10 cellular contexts compared by ENCODE assay signal in the genomic region with DNA sequence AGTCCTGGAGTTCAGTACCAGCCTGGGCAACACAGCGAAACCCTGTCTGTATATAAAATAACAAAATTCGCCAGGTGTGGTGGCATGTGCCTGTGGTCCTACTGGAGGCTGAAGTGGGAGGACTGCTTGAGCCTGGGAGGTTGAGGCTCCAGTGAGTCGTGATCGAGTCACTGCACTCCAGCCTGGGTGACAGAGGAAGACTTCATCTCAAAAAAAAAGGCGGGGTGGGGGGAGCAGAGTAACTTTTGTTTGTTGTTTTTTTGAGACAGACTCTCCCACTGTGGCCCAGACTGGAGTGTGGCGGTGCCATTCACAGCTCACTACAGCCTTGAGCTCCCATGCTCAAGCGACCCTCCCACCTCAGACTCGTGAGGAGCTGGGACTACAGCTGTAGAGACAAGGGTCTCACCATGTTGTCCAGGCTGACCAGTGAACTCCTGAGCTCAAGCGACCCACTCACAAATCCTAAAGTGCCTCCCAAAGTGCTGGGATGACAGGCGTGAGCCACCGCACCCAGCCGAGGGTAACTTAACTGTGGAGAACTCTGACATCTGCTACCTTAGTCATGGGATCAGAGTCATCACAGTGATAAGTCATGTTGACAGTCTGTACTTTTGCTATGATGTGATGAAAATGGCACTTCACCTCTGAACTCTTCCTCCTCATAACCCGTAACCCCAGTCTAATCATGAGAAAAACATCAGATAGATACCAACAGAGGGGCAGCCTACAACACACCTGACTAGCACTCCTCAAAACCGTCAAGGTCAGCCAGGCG. TPM values are rescaled to one million over a fixed set of nuclear protein-coding genes. Genes with fewer than 3 reads are reported as not detected.
DNase-seq lines count a peak whose midpoint lies in the region; ATAC-seq, FAIRE-seq and TF ChIP-seq lines count a peak whose summit lies in the region.
"Had no signal": no experiment of that assay in that cellular context is flagged by ENCODE, and none has a peak within 500 bp of the region (broad histone marks: within the 10 kb centered on the region; RNA-seq: fewer than 3 reads in every experiment).

No MANE protein-coding gene starts in this region.

- H3K4ac ChIP-seq in H1 (replicated peaks; ENCODE audit: insufficient read length, low read depth, low read length) = no peak overlapping the region

- TF ChIP-seq EP300 in H1 (IDR thresholded peaks at IDR 0.05; ENCODE audit: borderline replicate concordance in 1 of 2, low read depth in 2 of 2, low read length in 2 of 2) = no peak

- H4K91ac ChIP-seq in H1 (replicated peaks; ENCODE audit: insufficient read length, low read length) = no peak overlapping the region

- H4K5ac ChIP-seq in H1 (ENCODE audit: insufficient read length, low read depth, low read length) = no peak overlapping the region

- 93% methylated on average over 15 of the region's 15 CpGs; no CpG with 5 or more reads in 1 of the 2 experiments for WGBS in H1 (ENCODE audit: extremely low coverage in 1 of 2, insufficient coverage in 1 of 2, insufficient read length in 1 of 2, insufficient replicate concordance in 2 of 2, low coverage in 1 of 2, low lambda C conversion rate in 2 of 2, missing lambda C conversion rate in 1 of 2), 2 experiments
- 85 to 90% (median 86%) methylated on average over 15 of the region's 15 CpGs for WGBS in psoas muscle, 3 donors

- H4K8ac ChIP-seq in H1 (ENCODE audit: extremely low read depth, insufficient read depth, low read length) = peak overlapping the region; percentile 58; the same call in 1 of the 2 replicates

- H3K14ac ChIP-seq in H1 (ENCODE audit: insufficient read length) = no peak overlapping the region

- TF ChIP-seq POLR2A in H1 (IDR thresholded peaks at IDR 0.05; ENCODE audit: control extremely low read depth in 1 of 2, low read depth in 2 of 2, low read length in 2 of 2) (no peak), GM12891 (IDR thresholded peaks at IDR 0.05; ENCODE audit: low read depth, low read length) (no peak)

- no peak for TF ChIP-seq RAD21 in H1 (IDR thresholded peaks at IDR 0.05 in 1 of 2, conservative IDR thresholded peaks at IDR 0.05 in 1 of 2; ENCODE audit: low read depth in 2 of 2, low read length in 2 of 2)

- H3K56ac ChIP-seq in H1 (replicated peaks; ENCODE audit: insufficient read length, low read depth, low read length) = no peak overlapping the region

- FAIRE-seq in H1 (lab: Jason Lieb, UNC) = no peak
- no peak for FAIRE-seq in GM12891 (lab: Jason Lieb, UNC)

- H2BK15ac ChIP-seq in H1 (ENCODE audit: low read length) = no peak overlapping the region

- intact Hi-C loops in PC-3 (cut with micrococcal nuclease) = no loop called here
- intact Hi-C loops in psoas muscle (cut with DNase I) = no loop called here

- H3K9me3 ChIP-seq in PC-3 (ENCODE audit: low read length) (no peaks in the 10 kb centered on the region), H1 (ENCODE audit: insufficient read depth in 2 of 2, low read depth in 1 of 2, low read length in 1 of 2) (no peaks in the 10 kb centered on the region), psoas muscle (no peaks in the 10 kb centered on the region), SJCRH30 (replicated peaks) (no peaks in the 10 kb centered on the region)
- H3K9me3 ChIP-seq: ascending aorta had no signal

- H4K20me1 ChIP-seq in PC-3 (ENCODE audit: low read length) = peaks cover 12% of the 10 kb centered on the region; the same call in 1 of the 2 replicates
- H4K20me1 ChIP-seq in H1 (replicated peaks in 1 of 2; ENCODE audit: control insufficient read depth in 1 of 2, insufficient read depth in 2 of 2, low read length in 2 of 2) = peaks cover 7 to 39% of the 10 kb centered on the region in 2 experiments

- no peak overlapping the region for H3K18ac ChIP-seq in H1 (ENCODE audit: extremely low read depth, low read length)

- no peak overlapping the region for H2BK5ac ChIP-seq in H1 (ENCODE audit: low read depth, low read length)

- H3K27ac ChIP-seq in PC-3 (ENCODE audit: low read length) (peak overlapping the region; percentile 74), H1 (ENCODE audit: low read depth, low read length) (no peak overlapping the region), psoas muscle (peak overlapping the region; percentile 89), SJCRH30 (no peak overlapping the region)
- H3K27ac ChIP-seq: ascending aorta had no signal

- DNase-seq in Caki2 (ENCODE audit: low read depth) = peak; percentile 82
- DNase-seq in PC-3 = peak; percentile 73
- DNase-seq in H1 (ENCODE audit: low read depth in 1 of 2, low spot score in 2 of 2) = no peak
- no peak for DNase-seq in psoas muscle
- DNase-seq in dedifferentiated amniotic fluid mesenchymal stem cell (ENCODE audit: extremely low spot score) = no peak
- no peak for DNase-seq in GM12891 (ENCODE audit: insufficient read length, low spot score)
- no peak for DNase-seq in SJCRH30
- DNase-seq in NCI-H345 treated with DMSO at 0.1 percent for 48 hours (lab: John Stamatoyannopoulos, UW; ENCODE audit: unreplicated experiment) = no peak
- DNase-seq: T-helper 9 cell had no signal

- H2BK20ac ChIP-seq in H1 (ENCODE audit: low read length) = no peak overlapping the region

- H3K4me3 ChIP-seq in PC-3 (ENCODE audit: low read length) = no peak overlapping the region
- H3K4me3 ChIP-seq in H1 (ENCODE audit: extremely low read depth in 1 of 4, insufficient read depth in 2 of 4, low read depth in 3 of 4, low read length in 4 of 4) = no peak overlapping the region
- no peak overlapping the region for H3K4me3 ChIP-seq in psoas muscle
- no peak overlapping the region for H3K4me3 ChIP-seq in SJCRH30
- H3K4me3 ChIP-seq: ascending aorta had no signal

- H2BK120ac ChIP-seq in H1 (replicated peaks; ENCODE audit: low read depth, low read length) = no peak overlapping the region

- no peaks in the 10 kb centered on the region for H3F3A ChIP-seq in PC-3 (ENCODE audit: low read length, unreplicated experiment)

- H3K4me1 ChIP-seq in PC-3 (ENCODE audit: insufficient read depth, low read length) (peaks cover 22% of the 10 kb centered on the region), H1 (replicated peaks in 1 of 4; ENCODE audit: control insufficient read depth in 3 of 4, insufficient read depth in 4 of 4, low read length in 3 of 4) (peaks cover 0 to 8% (median 0%) of the 10 kb centered on the region in 4 experiments; a peak in 1 of 7 replicates), psoas muscle (peaks cover 54% of the 10 kb centered on the region), SJCRH30 (peaks cover 18% of the 10 kb centered on the region)

- BruUV-seq in PC-3 (replicated peaks; lab: Mats Ljungman, UMichigan) = no TSS peak

- CTCF ChIA-PET in PC-3 (lab: Charles Lee) (no interaction called here), H1 (lab: Charles Lee; ENCODE audit: partially characterized antibody) (interaction anchor here (0.6 to 6.9 kb wide), 8 partner anchors 10 to 276 kb away, joined by 3 to 61 read pairs (median 4); a partner anchor contains a TSS)

- H3K79me2 ChIP-seq in PC-3 (ENCODE audit: low read length) (peaks cover 94% of the 10 kb centered on the region), H1 (ENCODE audit: control insufficient read depth in 1 of 2, insufficient read depth in 2 of 2, low read length in 2 of 2) (peaks cover 0 to 31% of the 10 kb centered on the region in 2 experiments; a peak in 1 of 4 replicates)

- in situ Hi-C loops in Caki2 (cut with HindIII; ENCODE audit: low pct_unique_long_range_greater_than_20kb, low sequenced_read_pairs) = no loop called here

- H3K79me1 ChIP-seq in H1 (ENCODE audit: low read depth, low read length) = peaks cover 26% of the 10 kb centered on the region

- H3K4me2 ChIP-seq in PC-3 (ENCODE audit: low read length) = peak overlapping the region; percentile 40
- H3K4me2 ChIP-seq in H1 (ENCODE audit: insufficient read depth in 1 of 2, low read depth in 2 of 2, low read length in 2 of 2) = no peak overlapping the region

- no peaks in the 10 kb centered on the region for H3K23me2 ChIP-seq in H1 (ENCODE audit: low read depth, low read length)

- POLR2A ChIA-PET in PC-3 (lab: Charles Lee; ENCODE audit: unreplicated experiment) = interaction anchor here (0.6 kb wide), 1 partner anchor 145 kb away, joined by 3 read pairs; no protein-coding TSS in a partner anchor
- POLR2A ChIA-PET in H1 (lab: Charles Lee; ENCODE audit: partially characterized antibody) = interaction anchor here (6.9 kb wide), 1 partner anchor 16 kb away, joined by 40 read pairs; a partner anchor contains a TSS

- no peak overlapping the region for H2BK12ac ChIP-seq in H1 (ENCODE audit: low read depth, low read length)

- H3K27me3 ChIP-seq in PC-3 (ENCODE audit: low read length) (no peaks in the 10 kb centered on the region), H1 (replicated peaks in 1 of 4; ENCODE audit: control insufficient read depth in 3 of 4, extremely low read depth in 1 of 4, insufficient read depth in 3 of 4, low read length in 3 of 4) (no peaks in the 10 kb centered on the region), psoas muscle (ENCODE audit: insufficient read depth in 3 of 3, low read length in 2 of 3) (no peaks in the 10 kb centered on the region), SJCRH30 (no peaks in the 10 kb centered on the region)
- H3K27me3 ChIP-seq: ascending aorta had no signal

- H3K9me2 ChIP-seq in PC-3 (replicated peaks; ENCODE audit: low read length) = no peaks in the 10 kb centered on the region

- no peak overlapping the region for H2AK5ac ChIP-seq in H1 (ENCODE audit: low read depth, low read length)

- no peak overlapping the region for H3K23ac ChIP-seq in H1 (ENCODE audit: insufficient read length)

- no peak for TF ChIP-seq CTCF in PC-3 (conservative IDR thresholded peaks at IDR 0.05; ENCODE audit: low read depth, low read length)
- no peak for TF ChIP-seq CTCF in H1 (IDR thresholded peaks at IDR 0.05; ENCODE audit: control extremely low read depth in 1 of 3, insufficient read depth in 1 of 3, low read depth in 1 of 3, low read length in 3 of 3)
- TF ChIP-seq CTCF in psoas muscle (IDR thresholded peaks at IDR 0.05) = no peak

- no peak overlapping the region for H2AFZ ChIP-seq in PC-3 (ENCODE audit: low read length)
- H2AFZ ChIP-seq in H1 (ENCODE audit: low read length) = no peak overlapping the region

- H3K36me3 ChIP-seq in PC-3 (ENCODE audit: low read depth, low read length) (peaks cover 61% of the 10 kb centered on the region), H1 (ENCODE audit: control insufficient read depth in 2 of 4, insufficient read depth in 4 of 4, low read length in 3 of 4) (peaks cover 4 to 26% (median 6%) of the 10 kb centered on the region in 4 experiments; a peak in 5 of 8 replicates), psoas muscle (ENCODE audit: insufficient read depth in 1 of 2, low read depth in 1 of 2) (peaks cover 0 to 13% of the 10 kb centered on the region in 2 donors), SJCRH30 (peaks cover 52% of the 10 kb centered on the region)

- ATAC-seq in PC-3 = peak; percentile 55
- peak; percentile 29 to 49 (median 44) for ATAC-seq in psoas muscle

- H3K9ac ChIP-seq in PC-3 (ENCODE audit: low read length) (0 out of 2 replicates have a peak overlapping the region, but pooled peaks have one; percentile 25), H1 (replicated peaks in 1 of 4; ENCODE audit: extremely low read depth in 1 of 4, low read depth in 3 of 4, low read length in 3 of 4) (no peak overlapping the region)

RNA-seq across cellular contexts. Expression of a gene that starts 16.5 kb away (rescaled TPM):
- total RNA-seq in Caki2 (2014; rRNA removed; shearing (Covaris generic); ENCODE audit: low replicate concordance) = 31.7 and 34.1 TPM in 2 replicates
- total RNA-seq in PC-3 (2014; rRNA removed) = 53.8 and 59.1 TPM in 2 replicates
- total RNA-seq in H1 (2021; fragmentation: NEBNext Ultra II Directional; extraction: Animal tissue kit (Norgen Biotek cat#: 25700)) = 28.9 and 33.3 TPM in 2 replicates
- polyA plus RNA-seq in H1 (2011; rRNA removed) = 75.9 and 82.7 TPM in 2 replicates
- polyA plus RNA-seq in H1 (2011; cell fraction: cytosol; rRNA removed) = 32.6 TPM
- 44.3 TPM for polyA plus RNA-seq in H1 (2011; cell fraction: nucleus; rRNA removed)
- 23.4 to 37.5 TPM (median 32.2 TPM) in 4 replicates for polyA plus RNA-seq in H1 (2012, experiment 1 of 2)
- polyA plus RNA-seq in H1 (2012, experiment 2 of 2) = 31.5 TPM
- 51.2 TPM for polyA plus RNA-seq in H1 (2013, experiment 1 of 2)
- polyA plus RNA-seq in H1 (2013, experiment 2 of 2) = 59.3 TPM
- 63.8 and 102 TPM in 2 replicates for polyA minus RNA-seq in H1 (2011; rRNA and poly(A)+ RNA removed)
- 37.4 TPM for polyA minus RNA-seq in H1 (2011; cell fraction: cytosol; rRNA and poly(A)+ RNA removed)
- 12.9 TPM for polyA minus RNA-seq in H1 (2011; cell fraction: nucleus; rRNA and poly(A)+ RNA removed)
- total RNA-seq in psoas muscle = 10 to 100 TPM; 17.5 to 59.2 (median 35.0) TPM
- 10 to 100 TPM; 23.8 to 55.1 (median 49.2) TPM for polyA plus RNA-seq in psoas muscle
- polyA plus RNA-seq in GM12891 (2012; ENCODE audit: low read depth, missing spikeins) = 10.1 TPM
- total RNA-seq in SJCRH30 (2014; rRNA removed; shearing (Covaris generic)) = 67.7 TPM in 2 replicates

RNA-seq across cellular contexts. Expression of a gene that starts 24.1 kb away (rescaled TPM):
- 30.0 and 38.1 TPM in 2 replicates for total RNA-seq in Caki2 (2014; rRNA removed; shearing (Covaris generic); ENCODE audit: low replicate concordance)
- total RNA-seq in PC-3 (2014; rRNA removed) (118 and 119 TPM in 2 replicates), psoas muscle (10 to 100 TPM; 45.2 to 78.1 (median 57.5) TPM)
- 184 and 185 TPM in 2 replicates for total RNA-seq in H1 (2021; fragmentation: NEBNext Ultra II Directional; extraction: Animal tissue kit (Norgen Biotek cat#: 25700))
- polyA plus RNA-seq in H1 (2011; rRNA removed) (131 and 141 TPM in 2 replicates), psoas muscle (100 to 1,000 TPM in 2 of 3 donors, 10 to 100 TPM in 1; 57.1 to 165 (median 103) TPM)
- 114 TPM for polyA plus RNA-seq in H1 (2011; cell fraction: cytosol; rRNA removed)
- 64.5 TPM for polyA plus RNA-seq in H1 (2011; cell fraction: nucleus; rRNA removed)
- polyA plus RNA-seq in H1 (2012, experiment 1 of 2) = 130 to 225 TPM (median 146 TPM) in 4 replicates
- polyA plus RNA-seq in H1 (2012, experiment 2 of 2) = 129 TPM
- 239 TPM for polyA plus RNA-seq in H1 (2013, experiment 1 of 2)
- 238 TPM for polyA plus RNA-seq in H1 (2013, experiment 2 of 2)
- 96.4 and 107 TPM in 2 replicates for polyA minus RNA-seq in H1 (2011; rRNA and poly(A)+ RNA removed)
- 47.3 TPM for polyA minus RNA-seq in H1 (2011; cell fraction: cytosol; rRNA and poly(A)+ RNA removed)
- 89.1 TPM for polyA minus RNA-seq in H1 (2011; cell fraction: nucleus; rRNA and poly(A)+ RNA removed)
- 104 TPM for polyA plus RNA-seq in GM12891 (2012; ENCODE audit: low read depth, missing spikeins)
- 216 and 249 TPM in 2 replicates for total RNA-seq in SJCRH30 (2014; rRNA removed; shearing (Covaris generic))

RNA-seq across cellular contexts. Expression of a gene that starts 53.6 kb away (rescaled TPM):
- 44.8 and 46.7 TPM in 2 replicates for total RNA-seq in Caki2 (2014; rRNA removed; shearing (Covaris generic); ENCODE audit: low replicate concordance)
- total RNA-seq in PC-3 (2014; rRNA removed) (103 and 122 TPM in 2 replicates), psoas muscle (100 to 1,000 TPM; 144 to 445 (median 283) TPM)
- 24.1 and 24.5 TPM in 2 replicates for total RNA-seq in H1 (2021; fragmentation: NEBNext Ultra II Directional; extraction: Animal tissue kit (Norgen Biotek cat#: 25700))
- polyA plus RNA-seq in H1 (2011; rRNA removed) (7.1 and 13.1 TPM in 2 replicates), psoas muscle (100 to 1,000 TPM in 1 of 3 donors, 10 to 100 TPM in 2; 38.7 to 125 (median 83.2) TPM)
- polyA plus RNA-seq in H1 (2011; cell fraction: cytosol; rRNA removed) = 16.1 TPM
- 10.5 TPM for polyA plus RNA-seq in H1 (2011; cell fraction: nucleus; rRNA removed)
- 6.1 to 8.3 TPM (median 7.2 TPM) in 4 replicates for polyA plus RNA-seq in H1 (2012, experiment 1 of 2)
- 4.8 TPM for polyA plus RNA-seq in H1 (2012, experiment 2 of 2)
- 15.1 TPM for polyA plus RNA-seq in H1 (2013, experiment 1 of 2)
- 15.0 TPM for polyA plus RNA-seq in H1 (2013, experiment 2 of 2)
- 1.3 and 1.4 TPM in 2 replicates for polyA minus RNA-seq in H1 (2011; rRNA and poly(A)+ RNA removed)
- 18.6 TPM for polyA minus RNA-seq in H1 (2011; cell fraction: cytosol; rRNA and poly(A)+ RNA removed)
- polyA minus RNA-seq in H1 (2011; cell fraction: nucleus; rRNA and poly(A)+ RNA removed) = 16.1 TPM
- 0.60 TPM for polyA plus RNA-seq in GM12891 (2012; ENCODE audit: low read depth, missing spikeins)
- total RNA-seq in SJCRH30 (2014; rRNA removed; shearing (Covaris generic)) = 6.6 and 9.3 TPM in 2 replicates

Comparison
In these comparisons a context has a peak if more than half of its experiments do, and no peak if none do; other contexts are left out.
1. DNase-seq: peak in Caki2 (single experiment) and PC-3 (single experiment); none in H1 (0 of 2), psoas muscle (0 of 2), dedifferentiated amniotic fluid mesenchymal stem cell (single experiment), GM12891 (single experiment), SJCRH30 (0 of 2) and NCI-H345 treated with DMSO at 0.1 percent for 48 hours (single experiment).
2. H3K27ac ChIP-seq: peak in PC-3 (single experiment) and psoas muscle (single experiment); none in H1 (single experiment) and SJCRH30 (single experiment).